Comparison of ENCODE assay signal across 1 cellular context in genomic region chrX:13059676-13060499, GRCh38.
TF ChIP-seq lines count a peak whose summit lies in the region.

No MANE protein-coding gene starts in this region.

TF ChIP-seq in K562, 482 proteins besides CTCF, POLR2A, EP300 and RAD21 (continued from another document and continues in another):
- TF ChIP-seq GATAD2B (IDR thresholded peaks at IDR 0.05; ENCODE audit: borderline replicate concordance) (peak; percentile 58; the same call in 1 of the 2 replicates), BHLHE40 (IDR thresholded peaks at IDR 0.05; ENCODE audit: low read length) (peak; percentile 85), ZNF347 (CRISPR knock-in tag; IDR thresholded peaks at IDR 0.05; ENCODE audit: low read depth) (no peak), TRIM24 (IDR thresholded peaks at IDR 0.05) (peak; percentile 61 to 82; a peak in 3 of 4 replicates), ZEB2 (IDR thresholded peaks at IDR 0.05) (peak; percentile 72), RFX7 (CRISPR knock-in tag; IDR thresholded peaks at IDR 0.05) (no peak), TEAD4 (IDR thresholded peaks at IDR 0.05; ENCODE audit: low read length) (peak; percentile 82), TEAD4 (CRISPR knock-in tag; IDR thresholded peaks at IDR 0.05; ENCODE audit: borderline replicate concordance) (no peak), ESRRA (IDR thresholded peaks at IDR 0.05; ENCODE audit: borderline replicate concordance, low read depth) (peak; percentile 82; the same call in 1 of the 2 replicates), TCFL5 (CRISPR knock-in tag; conservative IDR thresholded peaks at IDR 0.05) (no peak), NBN (IDR thresholded peaks at IDR 0.05; ENCODE audit: low read depth) (peak; percentile 73; the same call in 1 of the 2 replicates), ATF7 (IDR thresholded peaks at IDR 0.05) (peak; percentile 82), NR2F6 (CRISPR knock-in tag; IDR thresholded peaks at IDR 0.05) (no peak), ZNF197 (CRISPR knock-in tag; IDR thresholded peaks at IDR 0.05; ENCODE audit: low read depth) (0 out of 2 replicates have a peak, but pooled peaks have one; percentile 57), NR2C1 (IDR thresholded peaks at IDR 0.05) (peak; percentile 69; the same call in 1 of the 2 replicates), NR2C1 (tag; IDR thresholded peaks at IDR 0.05) (peak; percentile 78), CXXC5 (CRISPR knock-in tag; IDR thresholded peaks at IDR 0.05) (no peak), NR2C2 (CRISPR knock-in tag; IDR thresholded peaks at IDR 0.05) (no peak), NR2C2 (tag; IDR thresholded peaks at IDR 0.05) (peak; percentile 90), PKNOX1 (IDR thresholded peaks at IDR 0.05) (peak; percentile 47; the same call in 1 of the 2 replicates), MTA3 (IDR thresholded peaks at IDR 0.05; ENCODE audit: borderline replicate concordance) (peak; percentile 37; the same call in 1 of the 2 replicates), LEF1 (IDR thresholded peaks at IDR 0.05) (peak; percentile 64; the same call in 1 of the 2 replicates), TBL1XR1 (IDR thresholded peaks at IDR 0.05; ENCODE audit: low read length in 2 of 2) (peak in 1 of 2 experiments; percentile 88; a peak in 2 of 4 replicates), SOX6 (IDR thresholded peaks at IDR 0.05) (peak; percentile 92), RNF219 (CRISPR knock-in tag; IDR thresholded peaks at IDR 0.05) (no peak), FOXM1 (IDR thresholded peaks at IDR 0.05; ENCODE audit: low read depth) (peak; percentile 64; the same call in 1 of the 2 replicates), FOXM1 (CRISPR knock-in tag; IDR thresholded peaks at IDR 0.05; ENCODE audit: low read depth) (no peak), HDAC3 (IDR thresholded peaks at IDR 0.05; ENCODE audit: borderline replicate concordance, partially characterized antibody) (peak; percentile 78), CCNT2 (IDR thresholded peaks at IDR 0.05; ENCODE audit: borderline replicate concordance, extremely low read depth, insufficient read length, low read depth, low read length) (peak; percentile 35), AFF1 (IDR thresholded peaks at IDR 0.05; ENCODE audit: low read depth in 1 of 2, partially characterized antibody in 2 of 2) (peak in 1 of 2 experiments; percentile 74), GATAD2A (IDR thresholded peaks at IDR 0.05) (0 out of 2 replicates have a peak, but pooled peaks have one; percentile 65), NEUROD1 (IDR thresholded peaks at IDR 0.05; ENCODE audit: borderline replicate concordance, low read depth, low read length, partially characterized antibody) (peak; percentile 37), DACH1 (IDR thresholded peaks at IDR 0.05; ENCODE audit: partially characterized antibody) (no peak), SMAD4 (CRISPR knock-in tag; conservative IDR thresholded peaks at IDR 0.05) (peak; percentile 73; the same call in 1 of the 2 replicates), CBFA2T3 (IDR thresholded peaks at IDR 0.05) (peak; percentile 90), PML (IDR thresholded peaks at IDR 0.05; ENCODE audit: low read length) (peak; percentile 54; the same call in 1 of the 2 replicates), RCOR1 (IDR thresholded peaks at IDR 0.05; ENCODE audit: borderline replicate concordance in 1 of 2, low read depth in 2 of 2, low read length in 2 of 2) (peak in 1 of 2 experiments; percentile 95; a peak in 2 of 4 replicates), SMARCC2 (IDR thresholded peaks at IDR 0.05; ENCODE audit: low read depth) (peak; percentile 90), ARNT (IDR thresholded peaks at IDR 0.05) (peak in 1 of 2 experiments; percentile 76; a peak in 1 of 4 replicates), HES1 (IDR thresholded peaks at IDR 0.05; ENCODE audit: low read depth) (peak; percentile 89)
- TF ChIP-seq, protein P1, sequence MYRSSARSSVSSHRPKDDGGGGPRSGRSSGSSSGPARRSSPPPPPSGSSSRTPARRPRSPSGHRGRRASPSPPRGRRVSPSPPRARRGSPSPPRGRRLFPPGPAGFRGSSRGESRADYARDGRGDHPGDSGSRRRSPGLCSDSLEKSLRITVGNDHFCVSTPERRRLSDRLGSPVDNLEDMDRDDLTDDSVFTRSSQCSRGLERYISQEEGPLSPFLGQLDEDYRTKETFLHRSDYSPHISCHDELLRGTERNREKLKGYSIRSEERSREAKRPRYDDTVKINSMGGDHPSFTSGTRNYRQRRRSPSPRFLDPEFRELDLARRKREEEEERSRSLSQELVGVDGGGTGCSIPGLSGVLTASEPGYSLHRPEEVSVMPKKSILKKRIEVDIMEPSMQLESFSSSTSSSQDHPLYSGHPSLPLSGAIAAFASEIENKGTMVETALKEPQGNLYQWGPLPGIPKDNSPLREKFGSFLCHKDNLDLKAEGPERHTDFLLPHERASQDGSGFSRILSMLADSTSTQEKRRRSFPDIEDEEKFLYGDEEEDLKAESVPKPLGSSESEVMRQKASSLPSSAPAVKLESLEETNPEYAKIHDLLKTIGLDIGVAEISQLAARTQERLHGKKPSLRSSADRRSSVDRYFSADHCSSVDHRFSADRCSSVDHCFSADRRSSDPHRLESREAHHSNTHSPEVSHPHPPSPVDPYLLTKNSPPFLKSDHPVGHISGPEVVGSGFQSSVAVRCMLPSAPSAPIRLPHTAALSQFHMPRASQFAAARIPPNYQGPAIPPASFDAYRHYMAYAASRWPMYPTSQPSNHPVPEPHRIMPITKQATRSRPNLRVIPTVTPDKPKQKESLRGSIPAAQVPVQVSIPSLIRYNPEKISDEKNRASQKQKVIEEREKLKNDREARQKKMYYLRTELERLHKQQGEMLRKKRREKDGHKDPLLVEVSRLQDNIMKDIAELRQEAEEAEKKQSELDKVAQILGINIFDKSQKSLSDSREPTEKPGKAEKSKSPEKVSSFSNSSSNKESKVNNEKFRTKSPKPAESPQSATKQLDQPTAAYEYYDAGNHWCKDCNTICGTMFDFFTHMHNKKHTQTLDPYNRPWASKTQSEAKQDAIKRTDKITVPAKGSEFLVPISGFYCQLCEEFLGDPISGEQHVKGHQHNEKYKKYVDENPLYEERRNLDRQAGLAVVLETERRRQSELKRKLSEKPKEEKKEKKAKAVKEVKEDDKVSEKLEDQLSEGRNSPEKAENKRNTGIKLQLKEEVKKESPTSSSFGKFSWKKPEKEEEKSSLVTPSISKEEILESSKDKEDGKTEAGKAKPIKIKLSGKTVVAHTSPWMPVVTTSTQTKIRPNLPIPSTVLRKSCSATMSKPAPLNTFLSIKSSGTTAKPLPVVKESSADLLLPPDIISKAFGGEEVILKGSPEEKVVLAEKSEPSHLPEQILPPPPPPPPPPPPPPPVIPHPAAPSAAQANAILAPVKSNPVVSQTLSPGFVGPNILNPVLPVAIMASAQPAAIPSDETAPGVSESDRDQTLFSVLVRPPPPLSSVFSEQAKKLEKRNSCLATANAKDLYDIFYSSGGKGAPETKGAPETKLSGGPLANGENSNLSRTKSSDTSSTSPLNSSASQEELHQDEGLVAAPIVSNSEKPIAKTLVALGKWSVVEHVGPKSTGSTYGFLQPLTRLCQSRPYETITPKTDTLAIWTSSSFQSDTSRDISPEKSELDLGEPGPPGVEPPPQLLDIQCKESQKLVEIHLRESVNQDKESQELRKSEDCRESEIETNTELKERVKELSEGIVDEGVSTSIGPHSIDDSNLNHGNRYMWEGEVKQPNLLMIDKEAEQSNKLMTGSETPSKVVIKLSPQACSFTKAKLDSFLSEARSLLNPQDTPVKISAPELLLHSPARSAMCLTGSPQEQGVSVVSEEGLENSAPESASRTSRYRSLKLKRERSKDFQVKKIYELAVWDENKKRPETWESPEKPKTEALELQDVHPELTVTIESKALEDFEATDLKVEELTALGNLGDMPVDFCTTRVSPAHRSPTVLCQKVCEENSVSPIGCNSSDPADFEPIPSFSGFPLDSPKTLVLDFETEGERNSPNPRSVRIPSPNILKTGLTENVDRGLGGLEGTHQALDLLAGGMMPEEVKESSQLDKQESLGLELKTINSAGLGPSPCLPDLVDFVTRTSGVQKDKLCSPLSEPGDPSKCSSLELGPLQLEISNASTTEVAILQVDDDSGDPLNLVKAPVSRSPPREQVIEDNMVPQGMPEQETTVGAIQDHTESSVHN (IDR thresholded peaks at IDR 0.05; ENCODE audit: borderline replicate concordance in 1 of 2, low read depth in 1 of 2): peak in 1 of 2 experiments; percentile 59; a peak in 1 of 4 replicates
- TF ChIP-seq, protein P2, sequence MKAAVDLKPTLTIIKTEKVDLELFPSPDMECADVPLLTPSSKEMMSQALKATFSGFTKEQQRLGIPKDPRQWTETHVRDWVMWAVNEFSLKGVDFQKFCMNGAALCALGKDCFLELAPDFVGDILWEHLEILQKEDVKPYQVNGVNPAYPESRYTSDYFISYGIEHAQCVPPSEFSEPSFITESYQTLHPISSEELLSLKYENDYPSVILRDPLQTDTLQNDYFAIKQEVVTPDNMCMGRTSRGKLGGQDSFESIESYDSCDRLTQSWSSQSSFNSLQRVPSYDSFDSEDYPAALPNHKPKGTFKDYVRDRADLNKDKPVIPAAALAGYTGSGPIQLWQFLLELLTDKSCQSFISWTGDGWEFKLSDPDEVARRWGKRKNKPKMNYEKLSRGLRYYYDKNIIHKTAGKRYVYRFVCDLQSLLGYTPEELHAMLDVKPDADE (conservative IDR thresholded peaks at IDR 0.05; ENCODE audit: control insufficient read depth, low read depth, low read length): no peak
- TF ChIP-seq, protein P3, sequence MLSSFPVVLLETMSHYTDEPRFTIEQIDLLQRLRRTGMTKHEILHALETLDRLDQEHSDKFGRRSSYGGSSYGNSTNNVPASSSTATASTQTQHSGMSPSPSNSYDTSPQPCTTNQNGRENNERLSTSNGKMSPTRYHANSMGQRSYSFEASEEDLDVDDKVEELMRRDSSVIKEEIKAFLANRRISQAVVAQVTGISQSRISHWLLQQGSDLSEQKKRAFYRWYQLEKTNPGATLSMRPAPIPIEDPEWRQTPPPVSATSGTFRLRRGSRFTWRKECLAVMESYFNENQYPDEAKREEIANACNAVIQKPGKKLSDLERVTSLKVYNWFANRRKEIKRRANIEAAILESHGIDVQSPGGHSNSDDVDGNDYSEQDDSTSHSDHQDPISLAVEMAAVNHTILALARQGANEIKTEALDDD (IDR thresholded peaks at IDR 0.05): peak; percentile 92
- TF ChIP-seq, protein P4, sequence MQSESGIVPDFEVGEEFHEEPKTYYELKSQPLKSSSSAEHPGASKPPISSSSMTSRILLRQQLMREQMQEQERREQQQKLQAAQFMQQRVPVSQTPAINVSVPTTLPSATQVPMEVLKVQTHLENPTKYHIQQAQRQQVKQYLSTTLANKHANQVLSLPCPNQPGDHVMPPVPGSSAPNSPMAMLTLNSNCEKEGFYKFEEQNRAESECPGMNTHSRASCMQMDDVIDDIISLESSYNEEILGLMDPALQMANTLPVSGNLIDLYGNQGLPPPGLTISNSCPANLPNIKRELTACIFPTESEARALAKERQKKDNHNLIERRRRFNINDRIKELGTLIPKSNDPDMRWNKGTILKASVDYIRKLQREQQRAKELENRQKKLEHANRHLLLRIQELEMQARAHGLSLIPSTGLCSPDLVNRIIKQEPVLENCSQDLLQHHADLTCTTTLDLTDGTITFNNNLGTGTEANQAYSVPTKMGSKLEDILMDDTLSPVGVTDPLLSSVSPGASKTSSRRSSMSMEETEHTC (IDR thresholded peaks at IDR 0.05): peak; percentile 66; the same call in 1 of the 2 replicates
